In the genomic region with DNA sequence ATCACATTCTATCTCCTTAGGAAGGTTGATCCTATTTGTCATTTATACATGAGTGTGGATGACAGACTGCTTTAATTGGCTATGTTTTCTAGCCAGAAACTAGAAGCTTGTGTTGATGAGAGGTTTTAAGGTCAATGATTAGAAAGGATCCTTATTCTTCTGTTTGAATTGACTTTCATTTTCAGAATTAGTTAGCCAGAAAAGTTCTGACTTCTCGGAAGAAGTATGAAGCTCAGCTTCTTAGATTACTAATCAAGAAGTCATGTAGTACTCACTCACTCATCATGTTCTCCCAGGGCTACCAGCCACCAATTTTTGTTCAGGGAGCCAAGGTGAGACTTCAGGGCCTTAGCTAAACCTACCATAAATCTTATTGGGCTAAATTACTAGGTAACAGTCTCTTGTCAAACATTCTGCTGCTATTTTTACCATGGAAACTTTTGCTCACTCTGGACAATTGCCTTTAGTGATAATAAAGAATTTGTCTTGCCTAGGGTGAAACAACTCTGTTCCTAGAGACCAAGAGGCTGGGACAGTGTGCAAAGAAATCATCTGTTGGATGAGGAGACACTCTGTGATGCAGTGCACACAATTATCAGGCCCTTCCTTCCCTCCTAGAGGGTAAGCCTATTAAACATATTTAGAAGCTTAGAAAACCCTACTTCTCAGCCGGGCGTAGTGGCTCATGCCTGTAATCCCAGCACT, we compare ENCODE assay signal across 10 cellular contexts.
DNase-seq lines count a peak whose midpoint lies in the region; ATAC-seq, FAIRE-seq and TF ChIP-seq lines count a peak whose summit lies in the region.
"Had no signal": no experiment of that assay in that cellular context is flagged by ENCODE, and none has a peak within 500 bp of the region (broad histone marks: within the 10 kb centered on the region; RNA-seq: fewer than 3 reads in every experiment).

No MANE protein-coding gene starts in this region.

- H3K4me1 ChIP-seq in IMR-90 (ENCODE audit: control insufficient read depth, insufficient read depth, low read length): no peaks in the 10 kb centered on the region
- peaks cover 0 to 7% (median 0%) of the 10 kb centered on the region in 4 donors for H3K4me1 ChIP-seq in tibial artery

- H3K4ac ChIP-seq in IMR-90 (ENCODE audit: low read depth, low read length): no peak overlapping the region

- H3K14ac ChIP-seq in IMR-90 (replicated peaks; ENCODE audit: low read depth, low read length): no peak overlapping the region

- FAIRE-seq in islet of Langerhans (lab: Jason Lieb, UNC): peak; percentile 38

- no peak overlapping the region for H2BK20ac ChIP-seq in IMR-90 (ENCODE audit: low read depth, low read length)

- no peak overlapping the region for H3K9ac ChIP-seq in IMR-90 (ENCODE audit: low read depth, low read length)

- dilution Hi-C loops in IMR-90 (cut with HindIII; ENCODE audit: low sequenced_read_pairs, unreplicated experiment): no loop called here

- no peak overlapping the region for H2BK5ac ChIP-seq in IMR-90 (ENCODE audit: low read depth, low read length, poor library complexity, severe bottlenecking)

- H3K23ac ChIP-seq in IMR-90 (ENCODE audit: low read depth, low read length): no peak overlapping the region

- H3K9me3 ChIP-seq in IMR-90 (ENCODE audit: control insufficient read depth, insufficient read depth, low read length) (no peaks in the 10 kb centered on the region), tibial artery (no peaks in the 10 kb centered on the region)

- H3K27me3 ChIP-seq in IMR-90 (ENCODE audit: control insufficient read depth, insufficient read depth, low read length): no peaks in the 10 kb centered on the region
- no peaks in the 10 kb centered on the region for H3K27me3 ChIP-seq in tibial artery

- no CpG with 5 or more reads among the region's 3 CpGs for WGBS in IMR-90 (ENCODE audit: extremely low coverage in 2 of 2, insufficient read length in 1 of 2), 2 experiments

- H3K36me3 ChIP-seq in IMR-90 (ENCODE audit: control insufficient read depth, insufficient read depth, low read length) (no peaks in the 10 kb centered on the region), tibial artery (no peaks in the 10 kb centered on the region)

- H4K5ac ChIP-seq in IMR-90 (ENCODE audit: low read depth, low read length): no peak overlapping the region

- no peaks in the 10 kb centered on the region for H3K9me3 Mint-ChIP-seq in HFFc6

- H2AFZ ChIP-seq in IMR-90 (replicated peaks; ENCODE audit: low read length, poor library complexity): no peak overlapping the region

- no peak overlapping the region for H4K8ac ChIP-seq in IMR-90 (ENCODE audit: low read depth in 2 of 2, low read length in 2 of 2)

- no peak overlapping the region for H3K27ac Mint-ChIP-seq in HFFc6

- H2BK120ac ChIP-seq in IMR-90 (ENCODE audit: low read depth, low read length): no peak overlapping the region

- no TSS peak for BruUV-seq in IMR-90 (replicated peaks; lab: Mats Ljungman, UMichigan)

- H2AK9ac ChIP-seq in IMR-90 (replicated peaks; ENCODE audit: low read depth, low read length, poor library complexity): no peak overlapping the region

- no peak for TF ChIP-seq POLR2A in IMR-90 (IDR thresholded peaks at IDR 0.05; ENCODE audit: low read depth, low read length)

- in situ Hi-C loops in GM13976 (cut with MboI; ENCODE audit: low sequenced_read_pairs, unreplicated experiment): no loop called here
- in situ Hi-C loops in IMR-90 (cut with MboI; ENCODE audit: low sequenced_read_pairs): no loop called here

- peaks cover 3% of the 10 kb centered on the region for H3K27me3 Mint-ChIP-seq in HFFc6 (ENCODE audit: insufficient read depth)

- H3K18ac ChIP-seq in IMR-90 (ENCODE audit: low read depth, low read length): no peak overlapping the region

- intact Hi-C loops in IMR-90 (cut with micrococcal nuclease) (no loop called here), tibial artery (cut with DNase I; ENCODE audit: low total_unique reads) (no loop called here), left cardiac atrium (cut with DNase I) (no loop called here)

- no peak for TF ChIP-seq RAD21 in IMR-90 (IDR thresholded peaks at IDR 0.05; ENCODE audit: low read length)

- H3K27ac ChIP-seq in IMR-90 (ENCODE audit: insufficient read depth, low read length): no peak overlapping the region
- H3K27ac ChIP-seq in tibial artery: no peak overlapping the region

- H3K4me2 ChIP-seq in IMR-90 (ENCODE audit: low read depth, low read length): no peak overlapping the region

- H3K36me3 Mint-ChIP-seq in HFFc6 (ENCODE audit: low read depth): no peaks in the 10 kb centered on the region

- H3K4me1 Mint-ChIP-seq in HFFc6 (ENCODE audit: low read depth): no peaks in the 10 kb centered on the region

- H4K91ac ChIP-seq in IMR-90 (ENCODE audit: insufficient read depth, low read depth, low read length): no peak overlapping the region

- DNase-seq in GM13976 (ENCODE audit: low spot score) (peak; percentile 73), IMR-90 (peak; percentile 10), tibial artery (no peak), Ammon's horn (ENCODE audit: low spot score) (no peak), left cardiac atrium (no peak), HFFc6 (no peak)
- DNase-seq: anterior cingulate cortex, NCI-H2171 had no signal

- no peak overlapping the region for H2BK15ac ChIP-seq in IMR-90 (ENCODE audit: low read depth, low read length)

- H4K20me1 ChIP-seq in IMR-90 (ENCODE audit: insufficient read depth, low read length): no peaks in the 10 kb centered on the region

- no peaks in the 10 kb centered on the region for H3K9me1 ChIP-seq in IMR-90 (ENCODE audit: insufficient read depth, low read length)

- H2AK5ac ChIP-seq in IMR-90 (ENCODE audit: low read depth, low read length): no peak overlapping the region

- H3K4me3 Mint-ChIP-seq in HFFc6: no peak overlapping the region

- CTCF ChIA-PET in IMR-90 (lab: Yijun Ruan, JAX): no interaction called here

- POLR2A ChIA-PET in IMR-90 (lab: Charles Lee; ENCODE audit: unreplicated experiment): interaction anchor here (0.9 kb wide), 1 partner anchor 16 kb away, joined by 3 read pairs; no protein-coding TSS in a partner anchor

- no peak overlapping the region for H3K4me3 ChIP-seq in IMR-90 (ENCODE audit: insufficient read depth, low read depth, low read length)
- no peak overlapping the region for H3K4me3 ChIP-seq in tibial artery

- TF ChIP-seq CTCF in GM13976 (IDR thresholded peaks at IDR 0.05; ENCODE audit: borderline replicate concordance, control extremely low read depth, extremely low read depth, insufficient read depth, missing control alignments): no peak
- no peak for TF ChIP-seq CTCF in IMR-90 (conservative IDR thresholded peaks at IDR 0.05; ENCODE audit: low read depth, low read length)
- no peak for TF ChIP-seq CTCF in tibial artery (IDR thresholded peaks at IDR 0.05)
- TF ChIP-seq CTCF in HFFc6 (IDR thresholded peaks at IDR 0.05): no peak

- ATAC-seq in GM21447 (IDR thresholded peaks at IDR 0.05; ENCODE audit: unreplicated experiment) (peak; percentile 92), IMR-90 (ENCODE audit: low read depth) (no peak), left cardiac atrium (no peak)

- no peak overlapping the region for H3K56ac ChIP-seq in IMR-90 (ENCODE audit: extremely low read depth, insufficient read depth, low read length)

- no peaks in the 10 kb centered on the region for H3K79me1 ChIP-seq in IMR-90 (ENCODE audit: low read depth in 1 of 2, low read length in 2 of 2)

TF ChIP-seq in IMR-90, 13 proteins besides CTCF, POLR2A, EP300 and RAD21:
- no peak for TF ChIP-seq CEBPB (IDR thresholded peaks at IDR 0.05; ENCODE audit: low read depth, low read length)
- TF ChIP-seq CHD1 (IDR thresholded peaks at IDR 0.05; ENCODE audit: low read depth, low read length): no peak
- no peak for TF ChIP-seq NFE2L2 (IDR thresholded peaks at IDR 0.05; ENCODE audit: low read depth, low read length)
- TF ChIP-seq RFX5 (IDR thresholded peaks at IDR 0.05; ENCODE audit: low read depth, low read length): no peak
- TF ChIP-seq USF2 (IDR thresholded peaks at IDR 0.05; ENCODE audit: low read depth, low read length): no peak
- TF ChIP-seq MXI1 (IDR thresholded peaks at IDR 0.05; ENCODE audit: borderline replicate concordance, low read depth, low read length): no peak
- TF ChIP-seq SMC3 (IDR thresholded peaks at IDR 0.05; ENCODE audit: low read depth, low read length): no peak
- TF ChIP-seq RCOR1 (IDR thresholded peaks at IDR 0.05; ENCODE audit: insufficient replicate concordance, low read length): no peak
- no peak for TF ChIP-seq BHLHE40 (IDR thresholded peaks at IDR 0.05; ENCODE audit: low read depth, low read length)
- no peak for TF ChIP-seq MAZ (IDR thresholded peaks at IDR 0.05; ENCODE audit: borderline replicate concordance, low read depth, low read length)
- TF ChIP-seq FOS (IDR thresholded peaks at IDR 0.05; ENCODE audit: low read depth, low read length): no peak

Comparison
In these comparisons a context has a peak if more than half of its experiments do, and no peak if none do; other contexts are left out.
1. DNase-seq: peak in GM13976 (single experiment) and IMR-90 (single experiment); none in tibial artery (0 of 2), Ammon's horn (single experiment), left cardiac atrium (single experiment) and HFFc6 (single experiment).